33 cellular contexts compared by ENCODE assay signal in the genomic region with DNA sequence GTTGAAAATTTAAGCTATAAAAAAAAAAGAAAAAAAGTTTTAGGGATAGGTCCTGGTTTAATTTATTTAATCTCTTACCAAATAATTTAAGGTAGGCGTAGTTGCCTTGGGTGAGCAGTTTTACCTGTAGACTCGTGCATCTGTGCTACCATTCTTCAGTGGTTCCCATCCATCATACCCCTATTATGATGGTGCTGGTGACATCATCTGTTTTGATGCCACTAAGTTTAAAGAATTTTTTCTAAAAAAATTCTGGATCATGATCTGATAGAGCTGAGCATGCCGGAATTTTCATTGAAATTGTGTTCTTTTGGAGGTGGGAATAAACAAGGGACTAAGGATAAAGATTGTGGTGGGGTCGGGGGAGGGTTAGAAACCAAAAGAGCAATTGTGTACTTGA. TPM values are rescaled to one million over a fixed set of nuclear protein-coding genes. Genes with fewer than 3 reads are reported as not detected.
DNase-seq lines count a peak whose midpoint lies in the region; ATAC-seq, FAIRE-seq and TF ChIP-seq lines count a peak whose summit lies in the region.
"Had no signal": no experiment of that assay in that cellular context is flagged by ENCODE, and none has a peak within 500 bp of the region (broad histone marks: within the 10 kb centered on the region; RNA-seq: fewer than 3 reads in every experiment).

No MANE protein-coding gene starts in this region.

- no peaks in the 10 kb centered on the region for H3K27me3 ChIP-seq in HepG2 (ENCODE audit: control insufficient read depth in 1 of 2, insufficient read depth in 2 of 2, low read length in 2 of 2)
- no peaks in the 10 kb centered on the region for H3K27me3 ChIP-seq in right lobe of liver
- no peaks in the 10 kb centered on the region for H3K27me3 ChIP-seq in endothelial cell of umbilical vein (ENCODE audit: control insufficient read depth in 2 of 2, insufficient read depth in 2 of 2, low read length in 2 of 2)
- H3K27me3 ChIP-seq: foreskin keratinocyte, heart left ventricle, testis had no signal

- intact Hi-C loops in HepG2 (cut with micrococcal nuclease; ENCODE audit: unreplicated experiment) (no loop called here), right lobe of liver (cut with DNase I) (no loop called here), endothelial cell of umbilical vein (cut with micrococcal nuclease) (loop anchor here (5.0 kb wide), 1 partner anchor 68 kb away; no protein-coding TSS in a partner anchor)

- H3K4me3 Mint-ChIP-seq in osteocyte (ENCODE audit: unreplicated experiment) (peak overlapping the region; percentile 16), type B pancreatic cell (peak overlapping the region; percentile 49)
- H3K4me3 Mint-ChIP-seq: activated CD4-positive, alpha-beta T cell treated with anti-CD3 and anti-CD28 coated beads for 36 hours; activated CD8-positive, alpha-beta T cell treated with anti-CD3 and anti-CD28 coated beads for 36 hours; activated naive CD4-positive, alpha-beta T cell treated with anti-CD3 and anti-CD28 coated beads, Interleukin-2, amount 10 ng/mL, durations not matched to agents 7 days and 5 days; CD8-positive, alpha-beta memory T cell; naive thymus-derived CD4-positive, alpha-beta T cell; stimulated activated naive B cell treated with anti-CD40 and anti-IgM and Interleukin-4, amounts not matched to agents 10 μg/mL and 1 μg/mL and 100 μg/mL, for 72 hours had no signal

- no peaks in the 10 kb centered on the region for H3K9me1 ChIP-seq in endothelial cell of umbilical vein (replicated peaks; ENCODE audit: control insufficient read depth, extremely low read depth, insufficient read depth, low read length)

- H3K4me3 ChIP-seq in HepG2 (replicated peaks in 1 of 3; ENCODE audit: insufficient read depth in 1 of 3, low read depth in 2 of 3, low read length in 3 of 3): no peak overlapping the region
- H3K4me3 ChIP-seq in right lobe of liver: no peak overlapping the region
- H3K4me3 ChIP-seq in endothelial cell of umbilical vein (replicated peaks in 1 of 3; ENCODE audit: insufficient read depth in 1 of 3, low read depth in 1 of 3, low read length in 3 of 3): no peak overlapping the region
- H3K4me3 ChIP-seq: heart left ventricle, skin epidermis, testis had no signal

- TF ChIP-seq POLR2A in HepG2 (IDR thresholded peaks at IDR 0.05; ENCODE audit: insufficient read depth in 1 of 2, low read depth in 2 of 2, low read length in 2 of 2) (no peak), right lobe of liver (IDR thresholded peaks at IDR 0.05) (no peak), endothelial cell of umbilical vein (IDR thresholded peaks at IDR 0.05; ENCODE audit: low read depth, low read length) (no peak)

- H3K27me3 Mint-ChIP-seq in osteocyte (ENCODE audit: unreplicated experiment) (no peaks in the 10 kb centered on the region), type B pancreatic cell (no peaks in the 10 kb centered on the region)
- H3K27me3 Mint-ChIP-seq: brain; stimulated activated naive B cell treated with anti-CD40 and anti-IgM and Interleukin-4, amounts not matched to agents 10 μg/mL and 1 μg/mL and 100 μg/mL, for 72 hours had no signal

- WGBS in HepG2 (ENCODE audit: low lambda C conversion rate): 97% methylated on average over 4 of the region's 4 CpGs
- 86% methylated on average over 4 of the region's 4 CpGs for WGBS in right lobe of liver (ENCODE audit: insufficient coverage, low coverage, low lambda C conversion rate, missing lambda C conversion rate)

- H3K27ac Mint-ChIP-seq in osteocyte (ENCODE audit: unreplicated experiment): peak overlapping the region; percentile 95
- H3K27ac Mint-ChIP-seq in type B pancreatic cell: no peak overlapping the region
- H3K27ac Mint-ChIP-seq: activated CD4-positive, alpha-beta T cell treated with anti-CD3 and anti-CD28 coated beads for 36 hours; activated CD8-positive, alpha-beta T cell treated with anti-CD3 and anti-CD28 coated beads for 36 hours; activated naive CD4-positive, alpha-beta T cell treated with anti-CD3 and anti-CD28 coated beads, Interleukin-2, amount 10 ng/mL, durations not matched to agents 7 days and 5 days; CD8-positive, alpha-beta memory T cell; naive thymus-derived CD4-positive, alpha-beta T cell; stimulated activated naive B cell treated with anti-CD40 and anti-IgM and Interleukin-4, amounts not matched to agents 10 μg/mL and 1 μg/mL and 100 μg/mL, for 72 hours had no signal

- H3K9ac ChIP-seq in HepG2 (ENCODE audit: insufficient read depth, low read depth, low read length): no peak overlapping the region
- H3K9ac ChIP-seq in endothelial cell of umbilical vein (replicated peaks; ENCODE audit: extremely low read depth, insufficient read depth, low read length): no peak overlapping the region

- H3K36me3 Mint-ChIP-seq in osteocyte (ENCODE audit: unreplicated experiment) (peaks cover 11% of the 10 kb centered on the region), type B pancreatic cell (peaks cover 16% of the 10 kb centered on the region)
- H3K36me3 Mint-ChIP-seq: activated naive CD4-positive, alpha-beta T cell treated with anti-CD3 and anti-CD28 coated beads, Interleukin-2, amount 10 ng/mL, durations not matched to agents 7 days and 5 days; CD8-positive, alpha-beta memory T cell had no signal

- dilution Hi-C loops in endothelial cell of umbilical vein (cut with MboI; ENCODE audit: extremely low pct_ligation_motif_present, low sequenced_read_pairs): no loop called here

- POLR2A ChIA-PET in HepG2 (lab: Yijun Ruan, JAX) (no interaction called here), endothelial cell of umbilical vein (lab: Charles Lee) (no interaction called here)

- H3K9me3 Mint-ChIP-seq in osteocyte (ENCODE audit: unreplicated experiment) (no peaks in the 10 kb centered on the region), type B pancreatic cell (peaks cover 2% of the 10 kb centered on the region)
- H3K9me3 Mint-ChIP-seq: activated CD8-positive, alpha-beta T cell treated with anti-CD3 and anti-CD28 coated beads for 36 hours; activated naive CD4-positive, alpha-beta T cell treated with anti-CD3 and anti-CD28 coated beads, Interleukin-2, amount 10 ng/mL, durations not matched to agents 7 days and 5 days; brain; stimulated activated naive B cell treated with anti-CD40 and anti-IgM and Interleukin-4, amounts not matched to agents 10 μg/mL and 1 μg/mL and 100 μg/mL, for 72 hours had no signal

- H3K79me2 ChIP-seq in HepG2 (ENCODE audit: insufficient read depth, low read length) (peaks cover 80% of the 10 kb centered on the region), endothelial cell of umbilical vein (ENCODE audit: control insufficient read depth, insufficient read depth, low read length) (peaks cover 93% of the 10 kb centered on the region)

- no peak for TF ChIP-seq RAD21 in HepG2 (CRISPR knock-in tag; IDR thresholded peaks at IDR 0.05)

- ATAC-seq in HepG2: no peak
- ATAC-seq in right lobe of liver: no peak
- no peak for ATAC-seq in HG03460 (IDR thresholded peaks at IDR 0.05; ENCODE audit: unreplicated experiment)
- ATAC-seq: activated CD4-positive, alpha-beta T cell treated with anti-CD3 and anti-CD28 coated beads for 36 hours; activated CD8-positive, alpha-beta T cell treated with anti-CD3 and anti-CD28 coated beads for 36 hours; foreskin keratinocyte; heart left ventricle; left ventricle myocardium superior; naive thymus-derived CD4-positive, alpha-beta T cell; Panc1; stimulated activated naive B cell treated with anti-CD40 and anti-IgM and Interleukin-4, amounts not matched to agents 10 μg/mL and 1 μg/mL and 100 μg/mL, for 72 hours had no signal

- H4K20me1 ChIP-seq in HepG2 (ENCODE audit: insufficient read depth, low read length) (peaks cover 3% of the 10 kb centered on the region), endothelial cell of umbilical vein (replicated peaks; ENCODE audit: control insufficient read depth, extremely low read depth, insufficient read depth, low read length) (no peaks in the 10 kb centered on the region)

- H3K4me1 ChIP-seq in HepG2 (ENCODE audit: insufficient read depth, low read length) (peaks cover 63% of the 10 kb centered on the region), right lobe of liver (no peaks in the 10 kb centered on the region), endothelial cell of umbilical vein (ENCODE audit: control insufficient read depth, extremely low read depth, insufficient read depth, low read length) (peaks cover 27% of the 10 kb centered on the region)

- no peak for DNase-seq in HepG2 (ENCODE audit: low spot score)
- DNase-seq in right lobe of liver: no peak
- DNase-seq in endothelial cell of umbilical vein (ENCODE audit: low read depth, low spot score): no peak
- DNase-seq in osteocyte (ENCODE audit: extremely low spot score, unreplicated experiment): no peak
- DNase-seq in type B pancreatic cell (ENCODE audit: extremely low spot score, unreplicated experiment): no peak
- DNase-seq in DMS 273 treated with DMSO at 0.1 percent for 48 hours (lab: John Stamatoyannopoulos, UW): no peak
- DNase-seq in urothelium cell line (ENCODE audit: low spot score): no peak
- DNase-seq: activated CD4-positive, alpha-beta T cell treated with anti-CD3 and anti-CD28 coated beads for 36 hours; activated CD8-positive, alpha-beta T cell treated with anti-CD3 and anti-CD28 coated beads for 36 hours; activated naive CD4-positive, alpha-beta T cell treated with anti-CD3 and anti-CD28 coated beads, Interleukin-2, amount 10 ng/mL, durations not matched to agents 7 days and 5 days; CD8-positive, alpha-beta memory T cell; effector memory CD4-positive, alpha-beta T cell; foreskin keratinocyte; heart left ventricle; left ventricle myocardium superior; midbrain; naive thymus-derived CD4-positive, alpha-beta T cell; NCI-H146; NCI-H226; NCI-H774; occipital lobe; SIG-M5; stimulated activated naive B cell treated with anti-CD40 and anti-IgM and Interleukin-4, amounts not matched to agents 10 μg/mL and 1 μg/mL and 100 μg/mL, for 72 hours; T1000; testis had no signal

- CTCF ChIA-PET in HepG2 (lab: Yijun Ruan, JAX; ENCODE audit: low intra/inter-chr PET ratio, low total read pairs) (no interaction called here), endothelial cell of umbilical vein (lab: Charles Lee) (interaction anchor here (1.2 to 2.4 kb wide), 2 partner anchors 33 to 40 kb away, joined by 4 to 8 read pairs; no protein-coding TSS in a partner anchor)

- H3K4me2 ChIP-seq in HepG2 (ENCODE audit: low read depth, low read length) (no peak overlapping the region), endothelial cell of umbilical vein (ENCODE audit: insufficient read depth, low read length) (peak overlapping the region; percentile 57)

- FAIRE-seq in HepG2 (lab: Jason Lieb, UNC) (no peak), endothelial cell of umbilical vein (lab: Jason Lieb, UNC) (no peak), urothelium cell line (lab: Jason Lieb, UNC) (no peak)
- FAIRE-seq: A204.1, colon, keratinocyte had no signal

- H3K27ac ChIP-seq in HepG2 (ENCODE audit: extremely low read length, insufficient read depth, low read length) (no peak overlapping the region), right lobe of liver (no peak overlapping the region), endothelial cell of umbilical vein (ENCODE audit: insufficient read depth, low read depth, low read length) (no peak overlapping the region)
- H3K27ac ChIP-seq: foreskin keratinocyte, testis, VCaP had no signal

- BruUV-seq in HepG2 (replicated peaks; lab: Mats Ljungman, UMichigan) (no TSS peak), endothelial cell of umbilical vein (replicated peaks; lab: Mats Ljungman, UMichigan) (no TSS peak)

- in situ Hi-C loops in HepG2 (cut with HindIII; ENCODE audit: extremely low pct_ligation_motif_present, low pct_unique_long_range_greater_than_20kb): no loop called here

- H3K9me3 ChIP-seq in HepG2 (ENCODE audit: low read length): no peaks in the 10 kb centered on the region
- H3K9me3 ChIP-seq in right lobe of liver: no peaks in the 10 kb centered on the region
- no peaks in the 10 kb centered on the region for H3K9me3 ChIP-seq in endothelial cell of umbilical vein (replicated peaks; ENCODE audit: control insufficient read depth, insufficient read depth, low read length)
- H3K9me3 ChIP-seq: heart left ventricle, testis had no signal

- H3K36me3 ChIP-seq in HepG2 (replicated peaks in 1 of 2; ENCODE audit: control insufficient read depth in 1 of 2, insufficient read depth in 2 of 2, low read length in 2 of 2): no peaks in the 10 kb centered on the region; a peak in 1 of 5 replicates
- H3K36me3 ChIP-seq in right lobe of liver: no peaks in the 10 kb centered on the region
- no peaks in the 10 kb centered on the region for H3K36me3 ChIP-seq in endothelial cell of umbilical vein (ENCODE audit: control insufficient read depth in 2 of 2, extremely low read depth in 1 of 2, insufficient read depth in 2 of 2, low read length in 2 of 2)

- H3K4me1 Mint-ChIP-seq in osteocyte (ENCODE audit: unreplicated experiment) (peaks cover 75% of the 10 kb centered on the region), type B pancreatic cell (ENCODE audit: unreplicated experiment) (peaks cover 66% of the 10 kb centered on the region)

- TF ChIP-seq EP300 in HepG2 (IDR thresholded peaks at IDR 0.05; ENCODE audit: low read depth in 2 of 2, low read length in 2 of 2) (no peak), HepG2 (CRISPR knock-in tag; IDR thresholded peaks at IDR 0.05; ENCODE audit: borderline replicate concordance) (no peak)

- H2AFZ ChIP-seq in HepG2 (ENCODE audit: low read length) (no peak overlapping the region), endothelial cell of umbilical vein (ENCODE audit: low read depth, low read length) (no peak overlapping the region)

- TF ChIP-seq CTCF in HepG2 (CRISPR knock-in tag; IDR thresholded peaks at IDR 0.05) (no peak), right lobe of liver (IDR thresholded peaks at IDR 0.05) (no peak), endothelial cell of umbilical vein (IDR thresholded peaks at IDR 0.05; ENCODE audit: extremely low read depth in 1 of 2, insufficient read depth in 1 of 2, low read depth in 1 of 2, low read length in 2 of 2) (no peak), osteocyte (IDR thresholded peaks at IDR 0.05) (no peak), type B pancreatic cell (conservative IDR thresholded peaks at IDR 0.05) (no peak)

RNA-seq across cellular contexts. Expression of a gene that starts 15.7 kb away (rescaled TPM):
- total RNA-seq in HepG2 (2016; rRNA removed; fragmentation: Illumina TruSeq; extraction: Trizol) (70.8 and 137 TPM in 2 replicates), right lobe of liver (10 to 100 TPM; 18.5 to 53.2 (median 28.0) TPM), endothelial cell of umbilical vein (202 and 216 TPM in 2 replicates), osteocyte (369 and 384 TPM in 2 replicates), type B pancreatic cell (ENCODE audit: low replicate concordance) (164 and 178 TPM in 2 replicates)
- 5.9 and 6.2 TPM in 2 replicates for total RNA-seq in HepG2 (2016; cell fraction: cytosol; rRNA removed; fragmentation: Illumina TruSeq; extraction: Trizol; ENCODE audit: low read depth)
- total RNA-seq in HepG2 (2016; cell fraction: insoluble cytoplasmic fraction; rRNA removed; fragmentation: Illumina TruSeq; extraction: Trizol): 60.9 and 135 TPM in 2 replicates
- 19.6 and 19.9 TPM in 2 replicates for total RNA-seq in HepG2 (2016; cell fraction: membrane; rRNA removed; fragmentation: Illumina TruSeq; extraction: Trizol)
- total RNA-seq in HepG2 (2016; cell fraction: nucleus; rRNA removed; fragmentation: Illumina TruSeq; extraction: Trizol): 154 and 181 TPM in 2 replicates
- polyA plus RNA-seq in HepG2 (2011; rRNA removed) (56.7 and 58.5 TPM in 2 replicates), endothelial cell of umbilical vein (81.6 and 92.5 TPM in 2 replicates)
- polyA plus RNA-seq in HepG2 (2011; cell fraction: cytosol; rRNA removed): 36.7 and 50.0 TPM in 2 replicates
- 47.5 and 52.1 TPM in 2 replicates for polyA plus RNA-seq in HepG2 (2011; cell fraction: nucleus; rRNA removed)
- polyA plus RNA-seq in HepG2 (2012): 64.4 and 72.6 TPM in 2 replicates
- 3.1 and 4.6 TPM in 2 replicates for polyA plus RNA-seq in HepG2 (2016; cell fraction: cytosol; fragmentation: Illumina TruSeq; extraction: Trizol; ENCODE audit: low read depth)
- polyA plus RNA-seq in HepG2 (2016; cell fraction: insoluble cytoplasmic fraction; fragmentation: Illumina TruSeq; extraction: Trizol; ENCODE audit: low read depth): 51.9 and 63.2 TPM in 2 replicates
- 6.2 and 7.9 TPM in 2 replicates for polyA plus RNA-seq in HepG2 (2016; cell fraction: membrane; fragmentation: Illumina TruSeq; extraction: Trizol; ENCODE audit: low read depth)
- polyA plus RNA-seq in HepG2 (2016; cell fraction: nucleus; fragmentation: Illumina TruSeq; extraction: Trizol; ENCODE audit: insufficient read depth, low read depth): 149 and 151 TPM in 2 replicates
- polyA minus RNA-seq in HepG2 (2011; rRNA and poly(A)+ RNA removed; ENCODE audit: low replicate concordance): 51.7 and 216 TPM in 2 replicates
- polyA minus RNA-seq in HepG2 (2011; cell fraction: cytosol; rRNA and poly(A)+ RNA removed): 64.0 and 66.5 TPM in 2 replicates
- polyA minus RNA-seq in HepG2 (2011; cell fraction: nucleus; rRNA and poly(A)+ RNA removed): 102 and 112 TPM in 2 replicates
- polyA plus RNA-seq in endothelial cell of umbilical vein (2011; cell fraction: cytosol; rRNA removed): 93.6 and 105 TPM in 2 replicates
- polyA plus RNA-seq in endothelial cell of umbilical vein (2011; cell fraction: nucleus; rRNA removed): 151 and 214 TPM in 2 replicates
- 191 and 205 TPM in 2 replicates for polyA plus RNA-seq in endothelial cell of umbilical vein (2012)
- polyA minus RNA-seq in endothelial cell of umbilical vein: 218 and 293 TPM in 2 replicates
- 22.8 TPM for polyA minus RNA-seq in endothelial cell of umbilical vein (2011; cell fraction: cytosol; rRNA and poly(A)+ RNA removed)
- 130 and 167 TPM in 2 replicates for polyA minus RNA-seq in endothelial cell of umbilical vein (2011; cell fraction: nucleus; rRNA and poly(A)+ RNA removed)
- polyA plus RNA-seq: CD8-positive, alpha-beta memory T cell; naive thymus-derived CD4-positive, alpha-beta T cell had no signal
